In the genomic region with DNA sequence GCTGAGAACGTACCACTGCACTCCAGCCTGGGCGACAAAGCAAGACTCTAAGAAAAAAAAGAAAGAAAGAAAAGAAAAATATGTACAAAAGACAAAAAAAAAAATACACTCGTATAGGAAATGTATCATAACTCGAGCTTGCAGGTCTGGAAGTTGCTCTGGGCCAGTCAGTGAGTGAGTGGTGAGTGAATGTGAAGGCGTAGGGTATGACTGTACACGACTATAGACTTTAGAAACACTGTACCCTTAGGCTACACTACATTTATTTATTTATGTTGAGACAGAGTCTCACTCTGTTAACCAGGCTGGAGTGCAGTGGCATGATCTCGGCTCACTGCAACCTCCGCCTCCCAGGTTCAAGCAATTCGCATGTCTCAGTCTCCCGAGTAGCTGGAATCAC, we compare ENCODE assay signal across 17 cellular contexts.
"Had no signal": no experiment of that assay in that cellular context is flagged by ENCODE, and none has a peak within 500 bp of the region (broad histone marks: within the 10 kb centered on the region; RNA-seq: fewer than 3 reads in every experiment).

No MANE protein-coding gene starts in this region.

- ATAC-seq: activated naive CD4-positive, alpha-beta T cell treated with anti-CD3 and anti-CD28 coated beads, Interleukin-2, amount 50 U/mL, for 72 hours; gastroesophageal sphincter; heart right ventricle; stimulated activated naive B cell treated with anti-CD40 and anti-IgM and Interleukin-4, amounts not matched to agents 10 μg/mL and 1 μg/mL and 100 μg/mL, for 72 hours; upper lobe of right lung had no signal

- H3K9me3 ChIP-seq: gastroesophageal sphincter, heart right ventricle, spleen, thoracic aorta, upper lobe of right lung had no signal

- H3K27ac ChIP-seq: gastroesophageal sphincter, heart right ventricle, spleen, thoracic aorta, upper lobe of right lung, WERI-Rb-1 had no signal

- H3K36me3 ChIP-seq: WERI-Rb-1 had no signal

- H3K27me3 ChIP-seq: gastroesophageal sphincter, heart right ventricle, spleen, upper lobe of right lung had no signal

- H3K4me3 ChIP-seq: gastroesophageal sphincter, heart right ventricle, lung, spleen, thoracic aorta, upper lobe of right lung had no signal

- DNase-seq: activated CD4-positive, alpha-beta T cell treated with anti-CD3 and anti-CD28 coated beads for 1 hour; activated CD4-positive, alpha-beta T cell treated with anti-CD3 and anti-CD28 coated beads, Interleukin-2, amount 50 U/mL, for 48 hours; activated gamma-delta T cell treated with Interleukin-2 at 50 U/mL for 16 hours; activated T-cell treated with anti-CD3 and anti-CD28 coated beads for 4 hours; heart right ventricle; nephron progenitor cell; occipital lobe; posterior cingulate gyrus; spleen; stimulated activated naive B cell treated with anti-CD40 and anti-IgM and Interleukin-4, amounts not matched to agents 10 μg/mL and 1 μg/mL and 100 μg/mL, for 72 hours; T-helper 2 cell; upper lobe of right lung; WERI-Rb-1 had no signal

- H3K4me1 ChIP-seq: gastroesophageal sphincter, heart right ventricle, spleen, upper lobe of right lung had no signal
